In the genomic region with DNA sequence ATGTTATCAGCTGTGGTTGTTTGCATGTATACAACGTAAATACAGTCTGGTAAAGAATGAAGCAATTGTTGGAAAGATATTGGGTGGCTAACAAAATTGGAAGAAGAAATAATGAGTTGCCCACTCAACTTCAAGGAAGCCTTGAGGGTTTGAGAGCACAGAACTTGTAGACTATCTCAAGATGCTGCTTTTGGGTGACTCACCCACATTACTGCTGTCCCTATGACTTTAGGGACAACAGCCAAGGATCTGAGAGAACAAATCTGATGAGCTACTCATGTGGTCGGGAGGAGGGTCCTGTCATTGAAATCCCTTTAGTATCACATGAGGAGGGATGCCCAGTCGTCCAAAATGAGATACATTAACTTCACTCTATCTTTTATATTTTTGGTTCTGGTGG, we compare ENCODE assay signal across 20 cellular contexts.
DNase-seq lines count a peak whose midpoint lies in the region; ATAC-seq and TF ChIP-seq lines count a peak whose summit lies in the region.
"Had no signal": no experiment of that assay in that cellular context is flagged by ENCODE, and none has a peak within 500 bp of the region (broad histone marks: within the 10 kb centered on the region; RNA-seq: fewer than 3 reads in every experiment).

No MANE protein-coding gene starts in this region.

- in situ Hi-C loops in IMR-90 (cut with MboI; ENCODE audit: low sequenced_read_pairs) (no loop called here), gastrocnemius medialis (cut with MboI; ENCODE audit: low sequenced_read_pairs in 4 of 4) (no loop called here)

- H3K9me3 Mint-ChIP-seq in activated T-helper 2 cell treated with anti-CD3 and anti-CD28 coated beads, Interferon-gamma antibody, Interleukin-2, Interleukin-4, amounts not matched to agents 10 μg/mL and 5 μg/mL and 100 μg/mL, durations not matched to agents 14 hours and 24 hours and 36 hours = no peaks in the 10 kb centered on the region
- H3K9me3 Mint-ChIP-seq: CD8-positive, alpha-beta T cell; GM23338 had no signal

- no peak overlapping the region for H3K23ac ChIP-seq in IMR-90 (ENCODE audit: low read depth, low read length)

- no peaks in the 10 kb centered on the region for H3K79me1 ChIP-seq in IMR-90 (ENCODE audit: low read depth in 1 of 2, low read length in 2 of 2)

- no CpG with 5 or more reads among the region's 3 CpGs for WGBS in IMR-90 (ENCODE audit: extremely low coverage in 2 of 2, insufficient read length in 1 of 2), 2 experiments
- 82 to 94% (median 83%) methylated on average over 3 of the region's 3 CpGs for WGBS in ovary, 3 donors

- H3K14ac ChIP-seq in IMR-90 (replicated peaks; ENCODE audit: low read depth, low read length) = no peak overlapping the region

- H3K9me3 ChIP-seq in IMR-90 (ENCODE audit: control insufficient read depth, insufficient read depth, low read length) (no peaks in the 10 kb centered on the region), T-helper 17 cell (ENCODE audit: control insufficient read depth, low read length, poor library complexity, severe bottlenecking) (no peaks in the 10 kb centered on the region), ovary (no peaks in the 10 kb centered on the region), gastrocnemius medialis (no peaks in the 10 kb centered on the region)
- H3K9me3 ChIP-seq: BLaER1 had no signal

- no peak overlapping the region for H2BK120ac ChIP-seq in IMR-90 (ENCODE audit: low read depth, low read length)

- TF ChIP-seq CTCF in C4-2B (conservative IDR thresholded peaks at IDR 0.05) = no peak
- TF ChIP-seq CTCF in IMR-90 (conservative IDR thresholded peaks at IDR 0.05; ENCODE audit: low read depth, low read length) = no peak
- TF ChIP-seq CTCF in VCaP (conservative IDR thresholded peaks at IDR 0.05) = no peak
- no peak for TF ChIP-seq CTCF in ovary (IDR thresholded peaks at IDR 0.05)
- TF ChIP-seq CTCF in gastrocnemius medialis (IDR thresholded peaks at IDR 0.05 in 4 of 5, conservative IDR thresholded peaks at IDR 0.05 in 1 of 5) = no peak

- no peak for ATAC-seq in IMR-90 (ENCODE audit: low read depth)
- ATAC-seq in T-helper 17 cell = no peak
- no peak for ATAC-seq in gastrocnemius medialis
- ATAC-seq: CD8-positive, alpha-beta T cell; GM12878; GM23338; HCT116 had no signal

- H3K4me1 ChIP-seq in IMR-90 (ENCODE audit: control insufficient read depth, insufficient read depth, low read length) (no peaks in the 10 kb centered on the region), ovary (ENCODE audit: insufficient read depth) (no peaks in the 10 kb centered on the region), gastrocnemius medialis (no peaks in the 10 kb centered on the region)
- H3K4me1 ChIP-seq: BLaER1 had no signal

- H3K36me3 ChIP-seq in IMR-90 (ENCODE audit: control insufficient read depth, insufficient read depth, low read length) = no peaks in the 10 kb centered on the region
- no peaks in the 10 kb centered on the region for H3K36me3 ChIP-seq in ovary
- no peaks in the 10 kb centered on the region for H3K36me3 ChIP-seq in gastrocnemius medialis
- H3K36me3 ChIP-seq: BLaER1 had no signal

- CTCF ChIA-PET in IMR-90 (lab: Yijun Ruan, JAX) = no interaction called here

- H3K36me3 Mint-ChIP-seq in T-helper 17 cell (ENCODE audit: low read depth) = no peaks in the 10 kb centered on the region
- H3K36me3 Mint-ChIP-seq in activated T-helper 2 cell treated with anti-CD3 and anti-CD28 coated beads, Interferon-gamma antibody, Interleukin-2, Interleukin-4, amounts not matched to agents 10 μg/mL and 5 μg/mL and 100 μg/mL, durations not matched to agents 14 hours and 24 hours and 36 hours (ENCODE audit: low read depth) = no peaks in the 10 kb centered on the region
- H3K36me3 Mint-ChIP-seq: CD8-positive, alpha-beta T cell had no signal

- DNase-seq in IMR-90 (peak; percentile 34), foreskin melanocyte (peak; percentile 62), T-helper 17 cell (no peak), ovary (no peak), gastrocnemius medialis (no peak)
- DNase-seq in activated T-helper 2 cell treated with anti-CD3 and anti-CD28 coated beads, Interferon-gamma antibody, Interleukin-2, Interleukin-4, amounts not matched to agents 10 μg/mL and 5 μg/mL and 100 μg/mL, durations not matched to agents 14 hours and 24 hours and 36 hours (ENCODE audit: low spot score) = no peak
- DNase-seq: CD8-positive, alpha-beta T cell; DMS 273 treated with DMSO at 0.1 percent for 48 hours; DMS53; DND-41; EL; H7 had no signal

- no peak overlapping the region for H3K4me3 ChIP-seq in IMR-90 (ENCODE audit: insufficient read depth, low read depth, low read length)
- H3K4me3 ChIP-seq in ovary = no peak overlapping the region
- no peak overlapping the region for H3K4me3 ChIP-seq in gastrocnemius medialis
- H3K4me3 ChIP-seq: BLaER1, GM12878, GM23338 had no signal

- H4K91ac ChIP-seq in IMR-90 (ENCODE audit: insufficient read depth, low read depth, low read length) = no peak overlapping the region

- no peaks in the 10 kb centered on the region for H4K20me1 ChIP-seq in IMR-90 (ENCODE audit: insufficient read depth, low read length)
- H4K20me1 ChIP-seq: BLaER1 had no signal

- no TSS peak for BruUV-seq in IMR-90 (replicated peaks; lab: Mats Ljungman, UMichigan)

- no peak overlapping the region for H3K4me3 Mint-ChIP-seq in T-helper 17 cell
- no peak overlapping the region for H3K4me3 Mint-ChIP-seq in activated T-helper 2 cell treated with anti-CD3 and anti-CD28 coated beads, Interferon-gamma antibody, Interleukin-2, Interleukin-4, amounts not matched to agents 10 μg/mL and 5 μg/mL and 100 μg/mL, durations not matched to agents 14 hours and 24 hours and 36 hours (ENCODE audit: low read depth)
- H3K4me3 Mint-ChIP-seq: CD8-positive, alpha-beta T cell; GM23338; IgD-negative memory B cell had no signal

- H3K27me3 ChIP-seq in IMR-90 (ENCODE audit: control insufficient read depth, insufficient read depth, low read length) = no peaks in the 10 kb centered on the region; the same call in 1 of the 2 replicates
- H3K27me3 ChIP-seq in ovary = no peaks in the 10 kb centered on the region
- H3K27me3 ChIP-seq in gastrocnemius medialis = no peaks in the 10 kb centered on the region
- H3K27me3 ChIP-seq: BLaER1 had no signal

- H3K4me1 Mint-ChIP-seq in T-helper 17 cell = peaks cover 2% of the 10 kb centered on the region
- H3K4me1 Mint-ChIP-seq in activated T-helper 2 cell treated with anti-CD3 and anti-CD28 coated beads, Interferon-gamma antibody, Interleukin-2, Interleukin-4, amounts not matched to agents 10 μg/mL and 5 μg/mL and 100 μg/mL, durations not matched to agents 14 hours and 24 hours and 36 hours (ENCODE audit: low read depth) = no peaks in the 10 kb centered on the region
- H3K4me1 Mint-ChIP-seq: IgD-negative memory B cell had no signal

- POLR2A ChIA-PET in IMR-90 (lab: Charles Lee; ENCODE audit: unreplicated experiment) = no interaction called here

- H3K27me3 Mint-ChIP-seq in T-helper 17 cell = peaks cover 7% of the 10 kb centered on the region
- no peaks in the 10 kb centered on the region for H3K27me3 Mint-ChIP-seq in activated T-helper 2 cell treated with anti-CD3 and anti-CD28 coated beads, Interferon-gamma antibody, Interleukin-2, Interleukin-4, amounts not matched to agents 10 μg/mL and 5 μg/mL and 100 μg/mL, durations not matched to agents 14 hours and 24 hours and 36 hours (ENCODE audit: low read depth)
- H3K27me3 Mint-ChIP-seq: IgD-negative memory B cell had no signal

- no peak for TF ChIP-seq POLR2A in IMR-90 (IDR thresholded peaks at IDR 0.05; ENCODE audit: low read depth, low read length)
- TF ChIP-seq POLR2A in ovary (IDR thresholded peaks at IDR 0.05) = no peak
- TF ChIP-seq POLR2A in gastrocnemius medialis (IDR thresholded peaks at IDR 0.05) = no peak

- no peak overlapping the region for H2BK15ac ChIP-seq in IMR-90 (ENCODE audit: low read depth, low read length)

- no peak overlapping the region for H3K27ac Mint-ChIP-seq in T-helper 17 cell
- no peak overlapping the region for H3K27ac Mint-ChIP-seq in activated T-helper 2 cell treated with anti-CD3 and anti-CD28 coated beads, Interferon-gamma antibody, Interleukin-2, Interleukin-4, amounts not matched to agents 10 μg/mL and 5 μg/mL and 100 μg/mL, durations not matched to agents 14 hours and 24 hours and 36 hours
- H3K27ac Mint-ChIP-seq: CD8-positive, alpha-beta T cell; GM23338; IgD-negative memory B cell had no signal

- no peak overlapping the region; the same call in 1 of the 2 replicates for H3K18ac ChIP-seq in IMR-90 (ENCODE audit: low read depth, low read length)

- no peak overlapping the region for H2AK5ac ChIP-seq in IMR-90 (ENCODE audit: low read depth, low read length)

- no peak overlapping the region for H3K4me2 ChIP-seq in IMR-90 (ENCODE audit: low read depth, low read length)
- H3K4me2 ChIP-seq: BLaER1, GM23338 had no signal

- H3K9ac ChIP-seq in IMR-90 (ENCODE audit: low read depth, low read length) = no peak overlapping the region
- H3K9ac ChIP-seq: BLaER1 had no signal

- no peak overlapping the region for H2BK20ac ChIP-seq in IMR-90 (ENCODE audit: low read depth, low read length)

- H3K4ac ChIP-seq in IMR-90 (ENCODE audit: low read depth, low read length) = no peak overlapping the region

- dilution Hi-C loops in IMR-90 (cut with HindIII; ENCODE audit: low sequenced_read_pairs, unreplicated experiment) = no loop called here

- H3K27ac ChIP-seq in C4-2B = peak overlapping the region; percentile 77; the same call in 1 of the 2 replicates
- no peak overlapping the region for H3K27ac ChIP-seq in IMR-90 (ENCODE audit: insufficient read depth, low read length)
- H3K27ac ChIP-seq in VCaP = peak overlapping the region; percentile 91
- no peak overlapping the region for H3K27ac ChIP-seq in ovary
- no peak overlapping the region for H3K27ac ChIP-seq in gastrocnemius medialis
- H3K27ac ChIP-seq: 22Rv1, BLaER1 had no signal

- H2BK5ac ChIP-seq in IMR-90 (ENCODE audit: low read depth, low read length, poor library complexity, severe bottlenecking) = no peak overlapping the region

- no peak overlapping the region for H2AK9ac ChIP-seq in IMR-90 (replicated peaks; ENCODE audit: low read depth, low read length, poor library complexity)

- no peak overlapping the region for H3K56ac ChIP-seq in IMR-90 (ENCODE audit: extremely low read depth, insufficient read depth, low read length)

- intact Hi-C loops in IMR-90 (cut with micrococcal nuclease) (no loop called here), ovary (cut with DNase I) (no loop called here), gastrocnemius medialis (cut with DNase I; ENCODE audit: low total_unique reads) (no loop called here)
- intact Hi-C loops in activated T-helper 2 cell treated with anti-CD3 and anti-CD28 coated beads, Interferon-gamma antibody, Interleukin-2, Interleukin-4, amounts not matched to agents 10 μg/mL and 5 μg/mL and 100 μg/mL, durations not matched to agents 14 hours and 24 hours and 36 hours (cut with micrococcal nuclease) = no loop called here

- H4K8ac ChIP-seq in IMR-90 (ENCODE audit: low read depth in 2 of 2, low read length in 2 of 2) = no peak overlapping the region

- TF ChIP-seq EP300 in ovary (IDR thresholded peaks at IDR 0.05) = no peak

- H2AFZ ChIP-seq in IMR-90 (replicated peaks; ENCODE audit: low read length, poor library complexity) = no peak overlapping the region

- no peak for TF ChIP-seq RAD21 in IMR-90 (IDR thresholded peaks at IDR 0.05; ENCODE audit: low read length)

- no peak overlapping the region for H4K5ac ChIP-seq in IMR-90 (ENCODE audit: low read depth, low read length)

- H3K9me1 ChIP-seq in IMR-90 (ENCODE audit: insufficient read depth, low read length) = no peaks in the 10 kb centered on the region

TF ChIP-seq in IMR-90, 13 proteins besides CTCF, POLR2A, EP300 and RAD21 (continues in another document):
- no peak for TF ChIP-seq MAZ (IDR thresholded peaks at IDR 0.05; ENCODE audit: borderline replicate concordance, low read depth, low read length)

Comparison
In these comparisons a context has a peak if more than half of its experiments do, and no peak if none do; other contexts are left out.
1. H3K27ac ChIP-seq: peak in C4-2B (single experiment) and VCaP (single experiment); none in IMR-90 (single experiment), ovary (0 of 2) and gastrocnemius medialis (0 of 4).
2. DNase-seq: peak in IMR-90 (single experiment) and foreskin melanocyte (single experiment); none in T-helper 17 cell (0 of 3), ovary (0 of 5), activated T-helper 2 cell treated with anti-CD3 and anti-CD28 coated beads, Interferon-gamma antibody, Interleukin-2, Interleukin-4, amounts not matched to agents 10 μg/mL and 5 μg/mL and 100 μg/mL, durations not matched to agents 14 hours and 24 hours and 36 hours (single experiment) and gastrocnemius medialis (0 of 2).